In the genomic region with DNA sequence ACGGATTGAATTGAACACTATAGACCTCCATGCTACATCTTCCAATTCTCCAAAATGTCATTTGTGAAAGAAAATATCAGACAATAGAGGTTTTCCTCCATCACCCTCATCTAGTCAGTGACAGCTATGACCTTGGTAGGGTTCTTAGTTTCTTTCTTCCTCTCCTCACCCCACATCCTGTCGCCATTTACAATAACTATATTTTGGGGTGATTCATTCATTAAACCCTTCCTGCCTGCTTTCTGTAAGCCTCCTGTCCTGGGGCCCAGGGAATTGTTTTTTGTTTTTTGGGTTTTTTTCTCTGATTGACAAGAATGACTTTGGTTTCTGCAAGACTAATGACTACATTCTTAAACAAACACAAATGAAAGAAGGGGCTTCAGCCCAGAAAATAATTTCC, we compare ENCODE assay signal across 27 cellular contexts.
A peak's percentile ranks its signal among the peaks of the same experiment; 100 is the strongest.
DNase-seq lines count a peak whose midpoint lies in the region; ATAC-seq, FAIRE-seq and TF ChIP-seq lines count a peak whose summit lies in the region.
"Had no signal": no experiment of that assay in that cellular context is flagged by ENCODE, and none has a peak within 500 bp of the region (broad histone marks: within the 10 kb centered on the region; RNA-seq: fewer than 3 reads in every experiment).

No MANE protein-coding gene starts in this region.

- no peak overlapping the region for H3K4ac ChIP-seq in H9 (ENCODE audit: low read depth, low read length)

- no peak overlapping the region for H2BK120ac ChIP-seq in H9 (ENCODE audit: low read depth, low read length, poor library complexity, severe bottlenecking)

- H3K4me1 ChIP-seq in astrocyte (ENCODE audit: insufficient read depth, low read length) (peaks cover 17% of the 10 kb centered on the region), foreskin keratinocyte (no peaks in the 10 kb centered on the region), H9 (ENCODE audit: insufficient read depth, low read length) (no peaks in the 10 kb centered on the region)
- H3K4me1 ChIP-seq: esophagus squamous epithelium, lower lobe of right lung, upper lobe of left lung had no signal

- H3K27me3 Mint-ChIP-seq in astrocyte (ENCODE audit: low read depth, unreplicated experiment) (no peaks in the 10 kb centered on the region), H9 (ENCODE audit: low read depth) (no peaks in the 10 kb centered on the region)
- H3K27me3 Mint-ChIP-seq: activated naive CD8-positive, alpha-beta T cell treated with anti-CD3 and anti-CD28 coated beads for 36 hours had no signal

- no peak overlapping the region for H3K18ac ChIP-seq in H9 (ENCODE audit: insufficient read length, low read depth, low read length)

- ATAC-seq in foreskin keratinocyte = peak; percentile 15
- ATAC-seq: lower lobe of right lung, natural killer cell had no signal

- H4K8ac ChIP-seq in H9 (replicated peaks; ENCODE audit: insufficient read length, low read depth, low read length) = no peak overlapping the region

- H3K4me1 Mint-ChIP-seq in astrocyte (ENCODE audit: low read depth, unreplicated experiment) (peaks cover 4% of the 10 kb centered on the region), H9 (peaks cover 10 to 12% of the 10 kb centered on the region in 2 experiments; a peak in 3 of 4 replicates)
- H3K4me1 Mint-ChIP-seq: activated naive CD8-positive, alpha-beta T cell treated with anti-CD3 and anti-CD28 coated beads for 36 hours; natural killer cell had no signal

- H4K5ac ChIP-seq in H9 (ENCODE audit: insufficient read length, low read depth, low read length) = no peak overlapping the region

- TF ChIP-seq CTCF in astrocyte (IDR thresholded peaks at IDR 0.05; ENCODE audit: insufficient read depth, low read depth, low read length) (no peak), foreskin keratinocyte (conservative IDR thresholded peaks at IDR 0.05) (no peak), H9 (conservative IDR thresholded peaks at IDR 0.05) (no peak)

- H4K91ac ChIP-seq in H9 (ENCODE audit: insufficient read length, low read depth, low read length) = no peak overlapping the region

- no peak overlapping the region for H2BK12ac ChIP-seq in H9 (ENCODE audit: insufficient read length, low read depth, low read length)

- no peaks in the 10 kb centered on the region for H3K9me3 ChIP-seq in astrocyte (ENCODE audit: insufficient read depth, low read depth, low read length)
- no peaks in the 10 kb centered on the region for H3K9me3 ChIP-seq in H9 (ENCODE audit: control insufficient read depth, low read depth, low read length)
- H3K9me3 ChIP-seq: suprapubic skin had no signal

- FAIRE-seq in astrocyte (lab: Jason Lieb, UNC) = no peak
- FAIRE-seq: endometrium had no signal

- H3K23ac ChIP-seq in H9 (ENCODE audit: insufficient read length, low read depth, low read length) = no peak overlapping the region

- H4K20me1 ChIP-seq in astrocyte (ENCODE audit: insufficient read depth, low read length) = no peaks in the 10 kb centered on the region
- no peaks in the 10 kb centered on the region for H4K20me1 ChIP-seq in H9 (ENCODE audit: control insufficient read depth, insufficient read depth, insufficient read length)

- H3T11ph ChIP-seq in H9 (ENCODE audit: low read length) = no peak overlapping the region

- H3K9me3 Mint-ChIP-seq in astrocyte (ENCODE audit: unreplicated experiment) (peaks cover 3% of the 10 kb centered on the region), H9 (peaks cover 14 to 19% of the 10 kb centered on the region in 2 experiments)

- no CpG with 5 or more reads among the region's 2 CpGs for WGBS in H9 (ENCODE audit: extremely low coverage, insufficient read length, low lambda C conversion rate)

- no peaks in the 10 kb centered on the region for H3K36me3 ChIP-seq in astrocyte (ENCODE audit: insufficient read depth, low read length)
- H3K36me3 ChIP-seq: ascending aorta, esophagus squamous epithelium, lower lobe of right lung, suprapubic skin, upper lobe of left lung had no signal

- no peak overlapping the region for H2BK20ac ChIP-seq in H9 (ENCODE audit: low read depth, low read length, poor library complexity, severe bottlenecking)

- no peak overlapping the region for H3K27ac ChIP-seq in astrocyte (ENCODE audit: low read depth, low read length)
- H3K27ac ChIP-seq in foreskin keratinocyte = no peak overlapping the region
- no peak overlapping the region for H3K27ac ChIP-seq in H9 (ENCODE audit: insufficient read length, low read depth, low read length)
- H3K27ac ChIP-seq: ascending aorta, C4-2B, esophagus squamous epithelium, lower lobe of right lung, skin epidermis, suprapubic skin, upper lobe of left lung had no signal

- no peak overlapping the region for H2BK5ac ChIP-seq in H9 (ENCODE audit: insufficient read length, low read length)

- H2BK15ac ChIP-seq in H9 (ENCODE audit: low read depth, low read length) = no peak overlapping the region

- H3K79me1 ChIP-seq in H9 (ENCODE audit: insufficient read depth, low read depth, low read length, poor library complexity, severe bottlenecking) = no peaks in the 10 kb centered on the region

- H3K79me2 ChIP-seq in astrocyte (ENCODE audit: insufficient read depth, low read length) = no peaks in the 10 kb centered on the region
- H3K79me2 ChIP-seq in H9 (ENCODE audit: insufficient read depth, low read length) = no peaks in the 10 kb centered on the region

- H3K4me2 ChIP-seq in astrocyte (ENCODE audit: low read length) = peak overlapping the region; percentile 68
- H3K4me2 ChIP-seq in H9 (ENCODE audit: insufficient read depth, insufficient read length, low read length) = no peak overlapping the region

- H3K27me3 ChIP-seq in astrocyte (ENCODE audit: insufficient read depth, low read length) (no peaks in the 10 kb centered on the region), foreskin keratinocyte (no peaks in the 10 kb centered on the region), H9 (ENCODE audit: insufficient read depth, low read length) (no peaks in the 10 kb centered on the region)
- H3K27me3 ChIP-seq: ascending aorta, dorsolateral prefrontal cortex, esophagus squamous epithelium, suprapubic skin, upper lobe of left lung had no signal

- no peak overlapping the region for H3K14ac ChIP-seq in H9 (ENCODE audit: insufficient read depth, low read length)

- peak overlapping the region; percentile 11 for H3K4me3 ChIP-seq in astrocyte (ENCODE audit: insufficient read depth, low read depth, low read length)
- H3K4me3 ChIP-seq: ascending aorta, dorsolateral prefrontal cortex, esophagus squamous epithelium, lower lobe of right lung, skin epidermis, suprapubic skin, upper lobe of left lung had no signal

- H3K23me2 ChIP-seq in H9 (ENCODE audit: insufficient read length, low read depth, low read length, poor library complexity, severe bottlenecking) = no peaks in the 10 kb centered on the region

- H3K27ac Mint-ChIP-seq in astrocyte (ENCODE audit: unreplicated experiment) (no peak overlapping the region), H9 (peak overlapping the region in 1 of 3 experiments; percentile 55; a peak in 1 of 7 replicates)
- H3K27ac Mint-ChIP-seq: activated naive CD8-positive, alpha-beta T cell treated with anti-CD3 and anti-CD28 coated beads for 36 hours; natural killer cell had no signal

- peak; percentile 63 for DNase-seq in HCEC 1CT
- peak; percentile 6 for DNase-seq in astrocyte (ENCODE audit: low read depth)
- DNase-seq in foreskin keratinocyte = no peak
- peak; percentile 49 for DNase-seq in stromal cell of bone marrow (ENCODE audit: low read depth)
- DNase-seq in H9 = no peak
- DNase-seq in NCI-H2107 (lab: John Stamatoyannopoulos, UW) = no peak
- DNase-seq in stimulated activated CD4-positive, alpha-beta T cell treated with anti-CD3 and anti-CD28 coated beads, Interleukin-15, amount 100 ng/mL, for 24 hours = no peak
- DNase-seq: activated CD4-positive, alpha-beta T cell treated with anti-CD3 and anti-CD28 coated beads for 48 hours; activated naive CD8-positive, alpha-beta T cell treated with anti-CD3 and anti-CD28 coated beads for 36 hours; caudate nucleus; COR-L47; dorsolateral prefrontal cortex; esophagus squamous epithelium; lower lobe of right lung; natural killer cell; NCI-H1092; NCI-H510A; occipital lobe; SIG-M5; stimulated activated naive CD4-positive, alpha-beta T cell; T-helper 9 cell; upper lobe of left lung had no signal

- peak overlapping the region; percentile 19 for H2AFZ ChIP-seq in astrocyte (ENCODE audit: low read depth, low read length)
- no peak overlapping the region for H2AFZ ChIP-seq in H9 (ENCODE audit: low read length)

- no peak overlapping the region for H2AK5ac ChIP-seq in H9 (ENCODE audit: insufficient read length, low read length)

- H3K36me3 Mint-ChIP-seq in astrocyte (ENCODE audit: low read depth, unreplicated experiment) (peaks cover 2% of the 10 kb centered on the region), H9 (ENCODE audit: insufficient read depth in 1 of 3, low read depth in 3 of 3) (peaks cover 5 to 8% (median 6%) of the 10 kb centered on the region in 3 experiments; a peak in 4 of 7 replicates)
- H3K36me3 Mint-ChIP-seq: activated naive CD8-positive, alpha-beta T cell treated with anti-CD3 and anti-CD28 coated beads for 36 hours; natural killer cell had no signal

- H3K4me3 Mint-ChIP-seq in astrocyte (ENCODE audit: unreplicated experiment) (no peak overlapping the region), H9 (no peak overlapping the region)
- H3K4me3 Mint-ChIP-seq: activated naive CD8-positive, alpha-beta T cell treated with anti-CD3 and anti-CD28 coated beads for 36 hours; natural killer cell had no signal

- H3K9ac ChIP-seq in astrocyte (ENCODE audit: low read length) = no peak overlapping the region
- no peak overlapping the region for H3K9ac ChIP-seq in H9 (ENCODE audit: extremely low read depth, insufficient read length, low read length)

- no peak overlapping the region for H3K56ac ChIP-seq in H9 (ENCODE audit: insufficient read length, low read depth, low read length)

Comparison
In these comparisons a context has a peak if more than half of its experiments do, and no peak if none do; other contexts are left out.
1. DNase-seq: peak in HCEC 1CT (single experiment), astrocyte (single experiment) and stromal cell of bone marrow (single experiment); none in foreskin keratinocyte (0 of 2), H9 (single experiment), NCI-H2107 (single experiment) and stimulated activated CD4-positive, alpha-beta T cell treated with anti-CD3 and anti-CD28 coated beads, Interleukin-15, amount 100 ng/mL, for 24 hours (single experiment).